10 cellular contexts compared by ENCODE assay signal in the genomic region with DNA sequence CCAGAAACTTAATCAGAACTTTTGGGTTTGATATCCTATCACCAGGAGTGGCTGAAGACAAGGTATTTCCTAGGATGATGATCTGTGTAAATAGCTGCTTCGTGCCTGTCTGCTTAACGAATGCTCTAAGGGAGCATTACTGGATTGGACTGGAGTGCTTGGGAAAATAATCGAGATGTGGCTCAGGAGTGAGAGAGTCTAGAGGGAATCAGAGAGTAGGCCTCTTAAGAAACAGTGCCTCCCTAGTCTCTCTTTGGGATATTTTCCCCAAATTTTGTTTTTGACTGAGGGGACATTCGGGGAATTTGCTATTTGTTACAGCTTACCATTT. TPM values are rescaled to one million over a fixed set of nuclear protein-coding genes. Genes with fewer than 3 reads are reported as not detected.
DNase-seq lines count a peak whose midpoint lies in the region; ATAC-seq and TF ChIP-seq lines count a peak whose summit lies in the region.
"Had no signal": no experiment of that assay in that cellular context is flagged by ENCODE, and none has a peak within 500 bp of the region (broad histone marks: within the 10 kb centered on the region; RNA-seq: fewer than 3 reads in every experiment).

No MANE protein-coding gene starts in this region.

- H3K4me3 ChIP-seq in mucosa of rectum (ENCODE audit: low read length in 2 of 2) (peak overlapping the region; percentile 86 to 100), transverse colon (peak overlapping the region in 2 of 4 donors; percentile 53 to 90)
- H3K4me3 ChIP-seq: BLaER1 had no signal

- H3K4me1 Mint-ChIP-seq in activated CD8-positive, alpha-beta memory T cell treated with anti-CD3 and anti-CD28 coated beads, Interleukin-2, amount 10 ng/mL, durations not matched to agents 7 days and 5 days, result peaks cover 52% of the 10 kb centered on the region
- peaks cover 13% of the 10 kb centered on the region for H3K4me1 Mint-ChIP-seq in endothelial cell (ENCODE audit: unreplicated experiment)

- H3K4me3 Mint-ChIP-seq in activated CD8-positive, alpha-beta memory T cell treated with anti-CD3 and anti-CD28 coated beads, Interleukin-2, amount 10 ng/mL, durations not matched to agents 7 days and 5 days, result peak overlapping the region; percentile 92
- H3K4me3 Mint-ChIP-seq in endothelial cell (ENCODE audit: unreplicated experiment), result no peak overlapping the region

- DNase-seq in activated CD8-positive, alpha-beta memory T cell treated with anti-CD3 and anti-CD28 coated beads, Interleukin-2, amount 10 ng/mL, durations not matched to agents 7 days and 5 days, result no peak
- DNase-seq in activated CD8-positive, alpha-beta memory T cell treated with anti-CD3 and anti-CD28 coated beads, Interleukin-2, amount 50 U/mL, for 48 hours, result no peak
- DNase-seq in cerebellar cortex (ENCODE audit: low spot score) (peak; percentile 42), transverse colon (no peak), AG08395 (ENCODE audit: low spot score) (no peak), endothelial cell (ENCODE audit: low spot score) (no peak), GF-D8 (lab: John Stamatoyannopoulos, UW) (no peak)
- DNase-seq: NCI-H1105 had no signal

- no peaks in the 10 kb centered on the region for H3K27me3 Mint-ChIP-seq in activated CD8-positive, alpha-beta memory T cell treated with anti-CD3 and anti-CD28 coated beads, Interleukin-2, amount 10 ng/mL, durations not matched to agents 7 days and 5 days
- H3K27me3 Mint-ChIP-seq in endothelial cell (ENCODE audit: unreplicated experiment), result no peaks in the 10 kb centered on the region

- no peak for TF ChIP-seq CTCF in transverse colon (IDR thresholded peaks at IDR 0.05)
- no peak for TF ChIP-seq CTCF in endothelial cell (IDR thresholded peaks at IDR 0.05; ENCODE audit: unreplicated experiment)

- H3K4me1 ChIP-seq in mucosa of rectum (ENCODE audit: control insufficient read depth in 2 of 2, insufficient read depth in 2 of 2, low read length in 2 of 2), result peaks cover 45 to 51% of the 10 kb centered on the region in 2 donors
- H3K4me1 ChIP-seq in transverse colon, result peaks cover 28 to 65% (median 50%) of the 10 kb centered on the region in 4 donors

- H3K9ac ChIP-seq in mucosa of rectum (ENCODE audit: low read depth in 1 of 2, low read length in 2 of 2), result peak overlapping the region; percentile 9 to 87
- H3K9ac ChIP-seq: BLaER1 had no signal

- intact Hi-C loops in transverse colon (cut with DNase I; ENCODE audit: low total_unique reads), result loop anchor here (5.0 kb wide), 1 partner anchor 288 kb away; no protein-coding TSS in a partner anchor

- TF ChIP-seq EP300 in transverse colon (IDR thresholded peaks at IDR 0.05; ENCODE audit: low read depth), result no peak

- H3K27me3 ChIP-seq in mucosa of rectum (ENCODE audit: control insufficient read depth in 2 of 2, insufficient read depth in 2 of 2, low read length in 2 of 2) (no peaks in the 10 kb centered on the region), transverse colon (no peaks in the 10 kb centered on the region)

- peak overlapping the region; percentile 92 for H3K27ac Mint-ChIP-seq in activated CD8-positive, alpha-beta memory T cell treated with anti-CD3 and anti-CD28 coated beads, Interleukin-2, amount 10 ng/mL, durations not matched to agents 7 days and 5 days
- no peak overlapping the region for H3K27ac Mint-ChIP-seq in endothelial cell (ENCODE audit: unreplicated experiment)

- peak overlapping the region; percentile 65 to 86 for H3K27ac ChIP-seq in mucosa of rectum (ENCODE audit: low read depth in 2 of 2, low read length in 2 of 2)
- H3K27ac ChIP-seq in transverse colon, result peak overlapping the region; percentile 82 to 89 (median 86)
- H3K27ac ChIP-seq: BLaER1 had no signal

- CTCF ChIA-PET in activated CD8-positive, alpha-beta memory T cell treated with anti-CD3 and anti-CD28 coated beads, Interleukin-2, amount 10 ng/mL, durations not matched to agents 7 days and 5 days (lab: Charles Lee), result interaction anchor here (0.8 to 7.1 kb wide), 18 partner anchors 11 to 551 kb away, joined by 3 to 82 read pairs (median 8); a partner anchor contains a TSS

- 55 to 90% methylated on average over 2 to 4 of the region's 4 CpGs for WGBS in transverse colon (ENCODE audit: low coverage in 1 of 2), 2 donors

- no peak for ATAC-seq in activated CD8-positive, alpha-beta memory T cell treated with anti-CD3 and anti-CD28 coated beads, Interleukin-2, amount 10 ng/mL, durations not matched to agents 7 days and 5 days

- in situ Hi-C loops in transverse colon (cut with MboI; ENCODE audit: low pct_ligation_motif_present in 1 of 4, low pct_unique_long_range_greater_than_20kb in 1 of 4, low sequenced_read_pairs in 3 of 4), result loop anchor here (5.0 to 25.0 kb wide), 4 partner anchors 103 to 286 kb away; no protein-coding TSS in a partner anchor

- TF ChIP-seq POLR2A in transverse colon (IDR thresholded peaks at IDR 0.05), result no peak

- H3K9me3 Mint-ChIP-seq in activated CD8-positive, alpha-beta memory T cell treated with anti-CD3 and anti-CD28 coated beads, Interleukin-2, amount 10 ng/mL, durations not matched to agents 7 days and 5 days (ENCODE audit: low read depth), result no peaks in the 10 kb centered on the region
- no peaks in the 10 kb centered on the region for H3K9me3 Mint-ChIP-seq in endothelial cell (ENCODE audit: unreplicated experiment)

- peaks cover 17% of the 10 kb centered on the region for H3K36me3 Mint-ChIP-seq in activated CD8-positive, alpha-beta memory T cell treated with anti-CD3 and anti-CD28 coated beads, Interleukin-2, amount 10 ng/mL, durations not matched to agents 7 days and 5 days
- no peaks in the 10 kb centered on the region for H3K36me3 Mint-ChIP-seq in endothelial cell (ENCODE audit: low read depth, unreplicated experiment)

- H3K36me3 ChIP-seq in mucosa of rectum (ENCODE audit: control insufficient read depth in 2 of 2, insufficient read depth in 2 of 2, low read length in 2 of 2) (no peaks in the 10 kb centered on the region), transverse colon (no peaks in the 10 kb centered on the region)
- H3K36me3 ChIP-seq: BLaER1 had no signal

- H3K9me3 ChIP-seq in mucosa of rectum (ENCODE audit: control insufficient read depth in 2 of 2, low read length in 2 of 2), result no peaks in the 10 kb centered on the region
- H3K9me3 ChIP-seq in transverse colon, result no peaks in the 10 kb centered on the region
- H3K9me3 ChIP-seq: BLaER1 had no signal

RNA-seq across cellular contexts. Expression of a gene that starts 2.5 kb away (rescaled TPM):
- total RNA-seq in activated CD8-positive, alpha-beta memory T cell treated with anti-CD3 and anti-CD28 coated beads, Interleukin-2, amount 10 ng/mL, durations not matched to agents 7 days and 5 days, result 10 to 100 TPM; 12.7 to 14.5 TPM
- total RNA-seq in transverse colon, result 10 to 100 TPM; 15.9 to 31.9 (median 24.9) TPM
- total RNA-seq in endothelial cell (ENCODE audit: unreplicated experiment), result 6.2 TPM

RNA-seq across cellular contexts. Expression of a gene that starts 49.2 kb away (rescaled TPM):
- total RNA-seq in activated CD8-positive, alpha-beta memory T cell treated with anti-CD3 and anti-CD28 coated beads, Interleukin-2, amount 10 ng/mL, durations not matched to agents 7 days and 5 days, result 10 to 100 TPM; 31.5 to 32.9 TPM
- 10 to 100 TPM in 3 of 4 donors, 1 to 10 TPM in 1; 9.6 to 41.1 (median 23.8) TPM for total RNA-seq in transverse colon
- 34.1 TPM for total RNA-seq in endothelial cell (ENCODE audit: unreplicated experiment)

RNA-seq across cellular contexts. Expression of a gene that starts 49.3 kb away (rescaled TPM):
- total RNA-seq in activated CD8-positive, alpha-beta memory T cell treated with anti-CD3 and anti-CD28 coated beads, Interleukin-2, amount 10 ng/mL, durations not matched to agents 7 days and 5 days, result 10 to 100 TPM in 1 of 2 experiments, 1 to 10 TPM in 1; 9.6 to 11.2 TPM
- total RNA-seq in transverse colon (100 to 1,000 TPM in 1 of 4 donors, 1 to 10 TPM in 3; 1.1 to 210 (median 8.2) TPM), endothelial cell (ENCODE audit: unreplicated experiment) (7.2 TPM)
